In genomic region chr1:155934097-155934932, GRCh38 we compare ENCODE assay signal across 8 cellular contexts. TPM values are rescaled to one million over a fixed set of nuclear protein-coding genes. Genes with fewer than 3 reads are reported as not detected.
DNase-seq lines count a peak whose midpoint lies in the region; ATAC-seq and TF ChIP-seq lines count a peak whose summit lies in the region.

Gene KHDC4 (minus strand): TSS chr1:155934413. CDS start chr1:155934373, 40 bp downstream.

- no peaks in the 10 kb centered on the region for H3K27me3 ChIP-seq in psoas muscle (ENCODE audit: insufficient read depth in 3 of 3, low read length in 2 of 3)
- no peaks in the 10 kb centered on the region for H3K27me3 ChIP-seq in uterus

- in situ Hi-C loops in GM13976 (cut with MboI; ENCODE audit: low sequenced_read_pairs, unreplicated experiment), result no loop called here

- peak; percentile 91 to 98 for TF ChIP-seq POLR2A in uterus (IDR thresholded peaks at IDR 0.05)

- intact Hi-C loops in T-helper 1 cell treated with Interleukin-12 subunit alpha and Interleukin-12 subunit beta and Interleukin-4 antibody, amounts not matched to agents 30 ng/mL and 1 ng/mL, for 36 hours (cut with micrococcal nuclease), result loop anchor here (1.0 to 10.0 kb wide), 14 partner anchors 12 to 810 kb away; partner anchors contain the start of genes CCT3, LAMTOR2, MEF2D and MRPL24
- intact Hi-C loops in left ventricle myocardium superior (cut with micrococcal nuclease) (no loop called here), psoas muscle (cut with DNase I) (no loop called here), uterus (cut with DNase I; ENCODE audit: low total_unique reads) (no loop called here)

- peaks cover 4 to 44% of the 10 kb centered on the region in 2 donors for H3K36me3 ChIP-seq in psoas muscle (ENCODE audit: insufficient read depth in 1 of 2, low read depth in 1 of 2)
- no peaks in the 10 kb centered on the region for H3K36me3 ChIP-seq in uterus

- H3K4me3 ChIP-seq in psoas muscle, result peak within 1 kb of the TSS; percentile 83
- H3K4me3 ChIP-seq in uterus, result peak within 1 kb of the TSS; percentile 69 to 98

- DNase-seq in GM13976 (ENCODE audit: low spot score) (peak; percentile 95), NCI-H146 treated with DMSO at 0.1 percent for 48 hours (lab: John Stamatoyannopoulos, UW; ENCODE audit: unreplicated experiment) (peak; percentile 98), amygdala (lab: John Stamatoyannopoulos, UW) (peak; percentile 84 to 99 (median 94)), left ventricle myocardium superior (peak; percentile 95), psoas muscle (peak; percentile 94 to 97), uterus (peak; percentile 94 to 97)

- ATAC-seq in HG02870 (IDR thresholded peaks at IDR 0.05; ENCODE audit: unreplicated experiment) (peak; percentile 94), left ventricle myocardium superior (peak; percentile 97), psoas muscle (peak; percentile 96 to 97 (median 96))

- 1% methylated on average over 50 of the region's 50 CpGs for WGBS in psoas muscle, 3 donors

- H3K27ac ChIP-seq in psoas muscle, result peak within 1 kb of the TSS; percentile 97
- H3K27ac ChIP-seq in uterus, result peak within 1 kb of the TSS; percentile 93 to 96

- H3K9me3 ChIP-seq in psoas muscle (no peaks in the 10 kb centered on the region), uterus (no peaks in the 10 kb centered on the region)

- no peak for TF ChIP-seq CTCF in GM13976 (IDR thresholded peaks at IDR 0.05; ENCODE audit: borderline replicate concordance, control extremely low read depth, extremely low read depth, insufficient read depth, missing control alignments)
- no peak for TF ChIP-seq CTCF in psoas muscle (IDR thresholded peaks at IDR 0.05)
- TF ChIP-seq CTCF in uterus (IDR thresholded peaks at IDR 0.05), result peak in 3 of 4 experiments; percentile 24 to 41 (median 35)

- H3K4me1 ChIP-seq in psoas muscle (peaks cover 36% of the 10 kb centered on the region), uterus (peaks cover 17 to 28% of the 10 kb centered on the region in 2 donors)

RNA-seq across cellular contexts. Expression of gene KHDC4, which starts in this region (rescaled TPM):
- total RNA-seq in T-helper 1 cell treated with Interleukin-12 subunit alpha and Interleukin-12 subunit beta and Interleukin-4 antibody, amounts not matched to agents 30 ng/mL and 1 ng/mL, for 36 hours, result 67.8 and 70.6 TPM in 2 replicates
- total RNA-seq in left ventricle myocardium superior (22.6 TPM), psoas muscle (10 to 100 TPM; 16.4 to 26.1 (median 23.1) TPM), uterus (100 to 1,000 TPM in 1 of 4 donors, 10 to 100 TPM in 3; 28.8 to 139 (median 64.2) TPM)
- polyA plus RNA-seq in psoas muscle, result 10 to 100 TPM; 11.0 to 33.1 (median 11.2) TPM

Comparison
In these comparisons a context has a peak if more than half of its experiments do, and no peak if none do; other contexts are left out.
1. Peak in every context shown above with its lines: DNase-seq, ATAC-seq, H3K4me3 ChIP-seq and H3K27ac ChIP-seq.
2. CTCF ChIP-seq: peak in uterus (3 of 4); none in GM13976 (single experiment) and psoas muscle (single experiment).